In the genomic region with DNA sequence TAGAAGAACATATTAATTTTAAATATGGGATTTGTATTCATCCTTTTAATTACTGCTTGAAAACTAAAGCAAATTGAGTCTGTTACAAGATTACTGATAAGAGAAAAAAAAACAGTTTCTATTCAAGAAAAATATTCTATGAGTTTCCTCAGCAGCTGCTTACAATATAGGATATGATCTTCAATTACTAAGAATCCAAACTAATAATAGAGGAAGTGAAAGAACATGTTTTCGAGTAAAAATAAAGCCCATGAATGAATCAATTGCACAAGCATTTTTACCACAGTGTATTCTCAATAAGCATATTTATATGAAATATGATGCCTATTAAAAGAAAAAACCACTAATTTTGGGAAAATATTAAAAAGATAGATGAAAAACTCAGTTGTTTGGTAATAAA, we compare ENCODE assay signal across 21 cellular contexts.
DNase-seq lines count a peak whose midpoint lies in the region; ATAC-seq, FAIRE-seq and TF ChIP-seq lines count a peak whose summit lies in the region.
"Had no signal": no experiment of that assay in that cellular context is flagged by ENCODE, and none has a peak within 500 bp of the region (broad histone marks: within the 10 kb centered on the region; RNA-seq: fewer than 3 reads in every experiment).

No MANE protein-coding gene starts in this region.

- H3K36me3 Mint-ChIP-seq in activated CD8-positive, alpha-beta T cell treated with anti-CD3 and anti-CD28 coated beads for 36 hours (ENCODE audit: low read depth), result peaks cover 12% of the 10 kb centered on the region
- peaks cover 37% of the 10 kb centered on the region for H3K36me3 Mint-ChIP-seq in activated T-cell treated with anti-CD3 and anti-CD28 coated beads, Interleukin-2, amount 50 U/mL, for 24 hours (ENCODE audit: low read depth)

- H3K27me3 ChIP-seq in HAP-1 (ENCODE audit: low read depth) (no peaks in the 10 kb centered on the region), right lobe of liver (no peaks in the 10 kb centered on the region)
- H3K27me3 ChIP-seq: cardiac muscle cell, spleen had no signal

- H3K9me3 Mint-ChIP-seq in activated CD8-positive, alpha-beta T cell treated with anti-CD3 and anti-CD28 coated beads for 36 hours, result no peaks in the 10 kb centered on the region
- H3K9me3 Mint-ChIP-seq in activated T-cell treated with anti-CD3 and anti-CD28 coated beads, Interleukin-2, amount 50 U/mL, for 24 hours, result peaks cover 3% of the 10 kb centered on the region
- H3K9me3 Mint-ChIP-seq: stimulated activated naive CD8-positive, alpha-beta T cell treated with anti-CD3 and anti-CD28 coated beads, Interleukin-15, Interleukin-2, amounts not matched to agents 100 ng/mL and 50 ng/mL, for 24 hours had no signal

- H3K36me3 ChIP-seq in HAP-1 (replicated peaks), result peaks cover 7% of the 10 kb centered on the region
- no peaks in the 10 kb centered on the region for H3K36me3 ChIP-seq in right lobe of liver

- FAIRE-seq in GM18507 (lab: Jason Lieb, UNC), result peak; percentile 9
- peak; percentile 47 for FAIRE-seq in islet of Langerhans (lab: Jason Lieb, UNC)

- ATAC-seq in HG02798 (IDR thresholded peaks at IDR 0.05; ENCODE audit: poor library complexity, unreplicated experiment) (peak; percentile 51), right lobe of liver (no peak)
- no peak for ATAC-seq in activated CD8-positive, alpha-beta T cell treated with anti-CD3 and anti-CD28 coated beads for 36 hours
- ATAC-seq: activated CD4-positive, CD25-positive, alpha-beta regulatory T cell treated with anti-CD3 and anti-CD28 coated beads, Interleukin-2, amount 50 U/mL, for 24 hours; left ventricle myocardium superior; naive thymus-derived CD4-positive, alpha-beta T cell had no signal

- no peak overlapping the region for H3K27ac ChIP-seq in right lobe of liver
- H3K27ac ChIP-seq: cardiac muscle cell, PC-9, spleen had no signal

- intact Hi-C loops in right lobe of liver (cut with DNase I), result no loop called here
- intact Hi-C loops in activated CD8-positive, alpha-beta T cell treated with anti-CD3 and anti-CD28 coated beads for 36 hours (cut with micrococcal nuclease), result no loop called here

- H3K27me3 Mint-ChIP-seq in activated CD8-positive, alpha-beta T cell treated with anti-CD3 and anti-CD28 coated beads for 36 hours, result no peaks in the 10 kb centered on the region
- H3K27me3 Mint-ChIP-seq in activated T-cell treated with anti-CD3 and anti-CD28 coated beads, Interleukin-2, amount 50 U/mL, for 24 hours, result no peaks in the 10 kb centered on the region
- H3K27me3 Mint-ChIP-seq: naive thymus-derived CD4-positive, alpha-beta T cell; stimulated activated naive CD8-positive, alpha-beta T cell treated with anti-CD3 and anti-CD28 coated beads, Interleukin-15, Interleukin-2, amounts not matched to agents 100 ng/mL and 50 ng/mL, for 24 hours had no signal

- H3K4me3 ChIP-seq in HAP-1 (no peak overlapping the region), right lobe of liver (no peak overlapping the region)
- H3K4me3 ChIP-seq: cardiac muscle cell, PC-9, spleen had no signal

- TF ChIP-seq POLR2A in right lobe of liver (IDR thresholded peaks at IDR 0.05), result no peak

- 70% methylated on average over 1 of the region's 1 CpG for WGBS in right lobe of liver (ENCODE audit: insufficient coverage, low coverage, low lambda C conversion rate, missing lambda C conversion rate)

- no peak for TF ChIP-seq CTCF in right lobe of liver (IDR thresholded peaks at IDR 0.05)
- TF ChIP-seq CTCF in activated CD8-positive, alpha-beta T cell treated with anti-CD3 and anti-CD28 coated beads for 36 hours (IDR thresholded peaks at IDR 0.05), result no peak

- no peak overlapping the region for H3K4me3 Mint-ChIP-seq in activated CD8-positive, alpha-beta T cell treated with anti-CD3 and anti-CD28 coated beads for 36 hours
- H3K4me3 Mint-ChIP-seq in activated T-cell treated with anti-CD3 and anti-CD28 coated beads, Interleukin-2, amount 50 U/mL, for 24 hours, result no peak overlapping the region
- H3K4me3 Mint-ChIP-seq: naive thymus-derived CD4-positive, alpha-beta T cell; stimulated activated naive CD8-positive, alpha-beta T cell treated with anti-CD3 and anti-CD28 coated beads, Interleukin-15, Interleukin-2, amounts not matched to agents 100 ng/mL and 50 ng/mL, for 24 hours had no signal

- DNase-seq in GM18507 (ENCODE audit: extremely low spot score, insufficient read length, low read depth) (no peak), NAMALWA (ENCODE audit: low spot score) (peak; percentile 46), HAP-1 (ENCODE audit: low spot score in 2 of 2) (no peak), right lobe of liver (no peak)
- DNase-seq in activated CD8-positive, alpha-beta T cell treated with anti-CD3 and anti-CD28 coated beads for 36 hours, result no peak
- no peak for DNase-seq in activated T-cell treated with anti-CD3 and anti-CD28 coated beads, Interleukin-2, amount 50 U/mL, for 24 hours
- DNase-seq: DMS53; effector CD8-positive, alpha-beta T cell; left ventricle myocardium superior; naive thymus-derived CD4-positive, alpha-beta T cell; NCI-H1417 treated with DMSO at 0.1 percent for 48 hours; NCI-H446; posterior cingulate gyrus; spleen; SW 1271 had no signal

- H3K4me1 ChIP-seq in HAP-1 (peaks cover 14% of the 10 kb centered on the region), right lobe of liver (no peaks in the 10 kb centered on the region)

- H3K9me3 ChIP-seq in HAP-1, result no peaks in the 10 kb centered on the region
- no peaks in the 10 kb centered on the region for H3K9me3 ChIP-seq in right lobe of liver
- H3K9me3 ChIP-seq: spleen had no signal

- H3K4me1 Mint-ChIP-seq in activated CD8-positive, alpha-beta T cell treated with anti-CD3 and anti-CD28 coated beads for 36 hours (ENCODE audit: low read depth), result peaks cover 7% of the 10 kb centered on the region
- H3K4me1 Mint-ChIP-seq in activated T-cell treated with anti-CD3 and anti-CD28 coated beads, Interleukin-2, amount 50 U/mL, for 24 hours (ENCODE audit: low read depth), result peaks cover 6% of the 10 kb centered on the region

- CTCF ChIA-PET in activated CD8-positive, alpha-beta T cell treated with anti-CD3 and anti-CD28 coated beads for 36 hours (lab: Charles Lee), result interaction anchor here (1.4 kb wide), 1 partner anchor 11 kb away, joined by 5 read pairs; no protein-coding TSS in a partner anchor

- POLR2A ChIA-PET in activated CD8-positive, alpha-beta T cell treated with anti-CD3 and anti-CD28 coated beads for 36 hours (lab: Charles Lee), result no interaction called here

- no peak overlapping the region for H3K27ac Mint-ChIP-seq in activated CD8-positive, alpha-beta T cell treated with anti-CD3 and anti-CD28 coated beads for 36 hours
- no peak overlapping the region for H3K27ac Mint-ChIP-seq in activated T-cell treated with anti-CD3 and anti-CD28 coated beads, Interleukin-2, amount 50 U/mL, for 24 hours
- H3K27ac Mint-ChIP-seq: naive thymus-derived CD4-positive, alpha-beta T cell; stimulated activated naive CD8-positive, alpha-beta T cell treated with anti-CD3 and anti-CD28 coated beads, Interleukin-15, Interleukin-2, amounts not matched to agents 100 ng/mL and 50 ng/mL, for 24 hours had no signal

- in situ Hi-C loops in HAP-1 (cut with MboI; ENCODE audit: low sequenced_read_pairs), result no loop called here
